25 cellular contexts compared by ENCODE assay signal in genomic region chr18:63868546-63868945, GRCh38. TPM values are rescaled to one million over a fixed set of nuclear protein-coding genes. Genes with fewer than 3 reads are reported as not detected.
"Had no signal": no experiment of that assay in that cellular context is flagged by ENCODE, and none has a peak within 500 bp of the region (broad histone marks: within the 10 kb centered on the region; RNA-seq: fewer than 3 reads in every experiment).

No MANE protein-coding gene starts in this region.

- H3K4me3 Mint-ChIP-seq: activated CD4-positive, alpha-beta T cell treated with anti-CD3 and anti-CD28 coated beads, Interleukin-2, amount 10 ng/mL, durations not matched to agents 7 days and 5 days; activated CD8-positive, alpha-beta memory T cell treated with anti-CD3 and anti-CD28 coated beads, Interleukin-2, amount 10 ng/mL, durations not matched to agents 7 days and 5 days; activated CD8-positive, alpha-beta T cell treated with anti-CD3 and anti-CD28 coated beads for 36 hours; activated naive CD4-positive, alpha-beta T cell treated with anti-CD3 and anti-CD28 coated beads, Interleukin-2, amount 50 U/mL, for 24 hours; mesothelial cell of epicardium; natural killer cell treated with Interleukin-12 subunit alpha and Interleukin-12 subunit beta and Interleukin-15 and Interleukin-18, amount 100 ng/mL, for 72 hours; T-helper 2 cell treated with Interferon-gamma antibody and Interleukin-4, amounts not matched to agents 5 μg/mL and 100 μg/mL, for 36 hours had no signal

- H2AFZ ChIP-seq: hepatocyte had no signal

- H3K27ac ChIP-seq: body of pancreas, hepatocyte, left ventricle myocardium inferior, ovary, prostate gland, spleen, testis, WERI-Rb-1 had no signal

- H3K36me3 Mint-ChIP-seq: activated CD8-positive, alpha-beta memory T cell treated with anti-CD3 and anti-CD28 coated beads, Interleukin-2, amount 10 ng/mL, durations not matched to agents 7 days and 5 days; activated naive CD4-positive, alpha-beta T cell treated with anti-CD3 and anti-CD28 coated beads, Interleukin-2, amount 50 U/mL, for 24 hours; mesothelial cell of epicardium; natural killer cell treated with Interleukin-12 subunit alpha and Interleukin-12 subunit beta and Interleukin-15 and Interleukin-18, amount 100 ng/mL, for 72 hours had no signal

- H3K79me2 ChIP-seq: hepatocyte had no signal

- H3K9me3 ChIP-seq: body of pancreas, left ventricle myocardium inferior, ovary, prostate gland, spleen, testis had no signal

- H3K27ac Mint-ChIP-seq: activated CD4-positive, alpha-beta T cell treated with anti-CD3 and anti-CD28 coated beads, Interleukin-2, amount 10 ng/mL, durations not matched to agents 7 days and 5 days; activated CD8-positive, alpha-beta memory T cell treated with anti-CD3 and anti-CD28 coated beads, Interleukin-2, amount 10 ng/mL, durations not matched to agents 7 days and 5 days; activated CD8-positive, alpha-beta T cell treated with anti-CD3 and anti-CD28 coated beads for 36 hours; activated naive CD4-positive, alpha-beta T cell treated with anti-CD3 and anti-CD28 coated beads, Interleukin-2, amount 50 U/mL, for 24 hours; natural killer cell treated with Interleukin-12 subunit alpha and Interleukin-12 subunit beta and Interleukin-15 and Interleukin-18, amount 100 ng/mL, for 72 hours; T-helper 2 cell treated with Interferon-gamma antibody and Interleukin-4, amounts not matched to agents 5 μg/mL and 100 μg/mL, for 36 hours had no signal

- DNase-seq: activated CD4-positive, alpha-beta T cell treated with anti-CD3 and anti-CD28 coated beads, Interleukin-2, amount 10 ng/mL, durations not matched to agents 7 days and 5 days; activated CD4-positive, CD25-positive, alpha-beta regulatory T cell treated with anti-CD3 and anti-CD28 coated beads, Interleukin-2, amount 50 U/mL, for 72 hours; activated CD8-positive, alpha-beta memory T cell treated with anti-CD3 and anti-CD28 coated beads, Interleukin-2, amount 10 ng/mL, durations not matched to agents 7 days and 5 days; activated CD8-positive, alpha-beta T cell treated with anti-CD3 and anti-CD28 coated beads for 36 hours; activated gamma-delta T cell treated with Interleukin-2 at 50 U/mL for 16 hours; anterior cingulate cortex; body of pancreas; glutamatergic neuron; left ventricle myocardium inferior; ovary; spleen; stimulated activated CD4-positive, alpha-beta T cell treated with anti-CD3 and anti-CD28 coated beads, Interleukin-4, amount 100 ng/mL, for 1 hour; stimulated activated naive CD4-positive, alpha-beta T cell; testis; WERI-Rb-1 had no signal

- H3K27me3 ChIP-seq: body of pancreas, hepatocyte, ovary, spleen, testis had no signal

- H3K36me3 ChIP-seq: left ventricle myocardium inferior, ovary, prostate gland, spleen, WERI-Rb-1 had no signal

- H3K4me1 Mint-ChIP-seq: activated CD4-positive, alpha-beta T cell treated with anti-CD3 and anti-CD28 coated beads, Interleukin-2, amount 10 ng/mL, durations not matched to agents 7 days and 5 days; activated CD8-positive, alpha-beta memory T cell treated with anti-CD3 and anti-CD28 coated beads, Interleukin-2, amount 10 ng/mL, durations not matched to agents 7 days and 5 days; activated naive CD4-positive, alpha-beta T cell treated with anti-CD3 and anti-CD28 coated beads, Interleukin-2, amount 50 U/mL, for 24 hours had no signal

- H3K4me1 ChIP-seq: body of pancreas, left ventricle myocardium inferior, prostate gland, spleen, testis had no signal

- H3K4me2 ChIP-seq: hepatocyte had no signal

- H3K4me3 ChIP-seq: body of pancreas, hepatocyte, left ventricle myocardium inferior, ovary, prostate gland, testis had no signal

- H3K9me3 Mint-ChIP-seq: activated CD4-positive, alpha-beta T cell treated with anti-CD3 and anti-CD28 coated beads, Interleukin-2, amount 10 ng/mL, durations not matched to agents 7 days and 5 days; activated CD8-positive, alpha-beta T cell treated with anti-CD3 and anti-CD28 coated beads for 36 hours; mesothelial cell of epicardium; natural killer cell treated with Interleukin-12 subunit alpha and Interleukin-12 subunit beta and Interleukin-15 and Interleukin-18, amount 100 ng/mL, for 72 hours; T-helper 2 cell treated with Interferon-gamma antibody and Interleukin-4, amounts not matched to agents 5 μg/mL and 100 μg/mL, for 36 hours had no signal

RNA-seq across cellular contexts. Expression of gene SERPINB2, which starts 19.0 kb away (rescaled TPM):
- total RNA-seq: activated CD4-positive, alpha-beta T cell treated with anti-CD3 and anti-CD28 coated beads, Interleukin-2, amount 10 ng/mL, durations not matched to agents 7 days and 5 days; activated CD8-positive, alpha-beta memory T cell treated with anti-CD3 and anti-CD28 coated beads, Interleukin-2, amount 10 ng/mL, durations not matched to agents 7 days and 5 days; activated CD8-positive, alpha-beta T cell treated with anti-CD3 and anti-CD28 coated beads for 36 hours; cardiac septum; chondrocyte; frontal cortex; left ventricle myocardium inferior; natural killer cell treated with Interleukin-12 subunit alpha and Interleukin-12 subunit beta and Interleukin-15 and Interleukin-18, amount 100 ng/mL, for 72 hours; testis had no signal

RNA-seq across cellular contexts. Expression of gene SERPINB10, which starts 39.2 kb away (rescaled TPM):
- total RNA-seq: activated CD4-positive, alpha-beta T cell treated with anti-CD3 and anti-CD28 coated beads, Interleukin-2, amount 10 ng/mL, durations not matched to agents 7 days and 5 days; activated CD8-positive, alpha-beta T cell treated with anti-CD3 and anti-CD28 coated beads for 36 hours; body of pancreas; cardiac septum; chondrocyte; left ventricle myocardium inferior; lung microvascular endothelial cell; mesothelial cell of epicardium; testis had no signal
- polyA plus RNA-seq: hepatocyte, ovary had no signal
